In the genomic region with DNA sequence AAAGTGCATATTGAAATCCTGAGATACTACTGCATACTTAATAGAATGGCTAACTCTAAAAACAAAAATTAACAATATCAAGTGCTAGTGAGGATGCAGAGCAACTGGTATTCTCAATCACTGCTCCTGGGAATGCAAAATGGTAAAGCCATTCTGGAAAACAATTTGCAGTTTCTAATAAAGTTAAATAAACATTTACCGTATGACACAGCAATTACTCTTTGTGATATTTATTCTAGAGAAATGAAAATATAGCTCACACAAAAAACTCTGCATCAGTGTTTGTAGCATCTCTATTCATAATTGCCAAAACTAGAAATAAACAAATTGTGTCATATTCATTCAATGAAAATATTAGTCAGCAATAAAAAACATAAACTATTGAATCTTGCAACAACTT, we compare ENCODE assay signal across 28 cellular contexts.
"Had no signal": no experiment of that assay in that cellular context is flagged by ENCODE, and none has a peak within 500 bp of the region (broad histone marks: within the 10 kb centered on the region; RNA-seq: fewer than 3 reads in every experiment).

No MANE protein-coding gene starts in this region.

- ATAC-seq: stimulated activated effector memory CD8-positive, alpha-beta T cell treated with anti-CD3 and anti-CD28 coated beads, Interleukin-12 subunit alpha, Interleukin-12 subunit beta, amount 100 ng/mL, for 72 hours; stimulated activated memory B cell treated with anti-CD40 and anti-IgM and Interleukin-4, amounts not matched to agents 10 μg/mL and 1 μg/mL and 100 μg/mL, for 72 hours; stimulated activated naive B cell treated with anti-CD40 and anti-IgM and Interleukin-4, amounts not matched to agents 10 μg/mL and 1 μg/mL and 100 μg/mL, for 72 hours; stimulated activated naive CD8-positive, alpha-beta T cell treated with anti-CD3 and anti-CD28 coated beads, Interleukin-15, amount 100 ng/mL, for 72 hours; stimulated activated naive CD8-positive, alpha-beta T cell treated with anti-CD3 and anti-CD28 coated beads, Interleukin-15, Interleukin-2, amounts not matched to agents 100 U/mL and 50 U/mL, for 24 hours; upper lobe of right lung had no signal

- H3K4me1 Mint-ChIP-seq: stimulated activated effector memory CD8-positive, alpha-beta T cell treated with anti-CD3 and anti-CD28 coated beads, Interleukin-12 subunit alpha, Interleukin-12 subunit beta, amount 100 ng/mL, for 72 hours; stimulated activated memory B cell treated with anti-CD40 and anti-IgM and Interleukin-4, amounts not matched to agents 10 μg/mL and 1 μg/mL and 100 μg/mL, for 72 hours; stimulated activated naive B cell treated with anti-CD40 and anti-IgM and Interleukin-4, amounts not matched to agents 10 μg/mL and 1 μg/mL and 100 μg/mL, for 72 hours; stimulated activated naive CD8-positive, alpha-beta T cell treated with anti-CD3 and anti-CD28 coated beads, Interleukin-15, amount 100 ng/mL, for 72 hours had no signal

- H3K4me1 ChIP-seq: stomach, suprapubic skin, testis, thyroid gland, tibial artery, tibial nerve, upper lobe of left lung, upper lobe of right lung, uterus, vagina had no signal

- H3K9me3 Mint-ChIP-seq: stimulated activated effector memory CD8-positive, alpha-beta T cell treated with anti-CD3 and anti-CD28 coated beads, Interleukin-12 subunit alpha, Interleukin-12 subunit beta, amount 100 ng/mL, for 72 hours; stimulated activated memory B cell treated with anti-CD40 and anti-IgM and Interleukin-4, amounts not matched to agents 10 μg/mL and 1 μg/mL and 100 μg/mL, for 72 hours; stimulated activated naive B cell treated with anti-CD40 and anti-IgM and Interleukin-4, amounts not matched to agents 10 μg/mL and 1 μg/mL and 100 μg/mL, for 72 hours; stimulated activated naive CD8-positive, alpha-beta T cell treated with anti-CD3 and anti-CD28 coated beads, Interleukin-15, amount 100 ng/mL, for 72 hours; stimulated activated naive CD8-positive, alpha-beta T cell treated with anti-CD3 and anti-CD28 coated beads, Interleukin-15, Interleukin-2, amounts not matched to agents 100 ng/mL and 50 ng/mL, for 24 hours; type B pancreatic cell had no signal

- H3K36me3 Mint-ChIP-seq: stimulated activated effector memory CD8-positive, alpha-beta T cell treated with anti-CD3 and anti-CD28 coated beads, Interleukin-12 subunit alpha, Interleukin-12 subunit beta, amount 100 ng/mL, for 72 hours; stimulated activated memory B cell treated with anti-CD40 and anti-IgM and Interleukin-4, amounts not matched to agents 10 μg/mL and 1 μg/mL and 100 μg/mL, for 72 hours; stimulated activated naive B cell treated with anti-CD40 and anti-IgM and Interleukin-4, amounts not matched to agents 10 μg/mL and 1 μg/mL and 100 μg/mL, for 72 hours; type B pancreatic cell had no signal

- H3K27me3 Mint-ChIP-seq: stimulated activated memory B cell treated with anti-CD40 and anti-IgM and Interleukin-4, amounts not matched to agents 10 μg/mL and 1 μg/mL and 100 μg/mL, for 72 hours; stimulated activated naive B cell treated with anti-CD40 and anti-IgM and Interleukin-4, amounts not matched to agents 10 μg/mL and 1 μg/mL and 100 μg/mL, for 72 hours; stimulated activated naive CD8-positive, alpha-beta T cell treated with anti-CD3 and anti-CD28 coated beads, Interleukin-15, amount 100 ng/mL, for 72 hours; stimulated activated naive CD8-positive, alpha-beta T cell treated with anti-CD3 and anti-CD28 coated beads, Interleukin-15, Interleukin-2, amounts not matched to agents 100 ng/mL and 50 ng/mL, for 24 hours; type B pancreatic cell had no signal

- H3K4me3 ChIP-seq: stomach, suprapubic skin, testis, thoracic aorta, thyroid gland, tibial artery, tibial nerve, upper lobe of left lung, upper lobe of right lung, uterus, vagina had no signal

- H3K9me3 ChIP-seq: stomach, suprapubic skin, testis, thoracic aorta, thyroid gland, tibial artery, tibial nerve, upper lobe of left lung, upper lobe of right lung, uterus, vagina had no signal

- DNase-seq: stimulated activated CD4-positive, alpha-beta T cell treated with anti-CD3 and anti-CD28 coated beads, Interleukin-2, amount 100 ng/mL, for 48 hours; stimulated activated CD4-positive, alpha-beta T cell treated with anti-CD3 and anti-CD28 coated beads, Interleukin-4, amount 100 ng/mL, for 1 hour; stimulated activated CD4-positive, alpha-beta T cell treated with anti-CD3 and anti-CD28 coated beads, Interleukin-4, amount 100 ng/mL, for 24 hours; stimulated activated CD4-positive, alpha-beta T cell treated with anti-CD3 and anti-CD28 coated beads, Interleukin-4, amount 100 ng/mL, for 4 hours; stimulated activated CD8-positive, alpha-beta memory T cell treated with anti-CD3 and anti-CD28 coated beads, Interleukin-4, amount 100 ng/mL, for 48 hours; stimulated activated naive B cell treated with anti-CD40 and anti-IgM and Interleukin-4, amounts not matched to agents 10 μg/mL and 1 μg/mL and 100 μg/mL, for 72 hours; stimulated activated naive CD4-positive, alpha-beta T cell; stimulated activated naive CD4-positive, alpha-beta T cell treated with Interleukin-2 at 50 U/mL for 16 hours; stimulated activated naive CD8-positive, alpha-beta T cell treated with anti-CD3 and anti-CD28 coated beads, Interleukin-15, amount 100 ng/mL, for 72 hours; stimulated activated naive CD8-positive, alpha-beta T cell treated with anti-CD3 and anti-CD28 coated beads, Interleukin-15, Interleukin-2, amounts not matched to agents 100 U/mL and 50 U/mL, for 24 hours; stomach; substantia nigra; testis; thyroid gland; tibial artery; trophoblast cell; upper lobe of left lung; upper lobe of right lung; uterus had no signal

- FAIRE-seq: urothelium cell line had no signal

- H3K27ac ChIP-seq: stomach, suprapubic skin, testis, thoracic aorta, thyroid gland, tibial artery, tibial nerve, upper lobe of left lung, upper lobe of right lung, uterus, vagina had no signal

- H3K27me3 ChIP-seq: stomach, suprapubic skin, testis, thyroid gland, tibial artery, tibial nerve, upper lobe of left lung, upper lobe of right lung, uterus, vagina had no signal

- H3K27ac Mint-ChIP-seq: stimulated activated effector memory CD8-positive, alpha-beta T cell treated with anti-CD3 and anti-CD28 coated beads, Interleukin-12 subunit alpha, Interleukin-12 subunit beta, amount 100 ng/mL, for 72 hours; stimulated activated memory B cell treated with anti-CD40 and anti-IgM and Interleukin-4, amounts not matched to agents 10 μg/mL and 1 μg/mL and 100 μg/mL, for 72 hours; stimulated activated naive B cell treated with anti-CD40 and anti-IgM and Interleukin-4, amounts not matched to agents 10 μg/mL and 1 μg/mL and 100 μg/mL, for 72 hours; stimulated activated naive CD8-positive, alpha-beta T cell treated with anti-CD3 and anti-CD28 coated beads, Interleukin-15, amount 100 ng/mL, for 72 hours; stimulated activated naive CD8-positive, alpha-beta T cell treated with anti-CD3 and anti-CD28 coated beads, Interleukin-15, Interleukin-2, amounts not matched to agents 100 ng/mL and 50 ng/mL, for 24 hours; type B pancreatic cell had no signal

- H3K4me3 Mint-ChIP-seq: stimulated activated effector memory CD8-positive, alpha-beta T cell treated with anti-CD3 and anti-CD28 coated beads, Interleukin-12 subunit alpha, Interleukin-12 subunit beta, amount 100 ng/mL, for 72 hours; stimulated activated memory B cell treated with anti-CD40 and anti-IgM and Interleukin-4, amounts not matched to agents 10 μg/mL and 1 μg/mL and 100 μg/mL, for 72 hours; stimulated activated naive B cell treated with anti-CD40 and anti-IgM and Interleukin-4, amounts not matched to agents 10 μg/mL and 1 μg/mL and 100 μg/mL, for 72 hours; stimulated activated naive CD8-positive, alpha-beta T cell treated with anti-CD3 and anti-CD28 coated beads, Interleukin-15, amount 100 ng/mL, for 72 hours; stimulated activated naive CD8-positive, alpha-beta T cell treated with anti-CD3 and anti-CD28 coated beads, Interleukin-15, Interleukin-2, amounts not matched to agents 100 ng/mL and 50 ng/mL, for 24 hours; type B pancreatic cell had no signal

- H3K36me3 ChIP-seq: suprapubic skin, thoracic aorta, thyroid gland, tibial nerve, upper lobe of left lung, upper lobe of right lung, uterus, vagina had no signal
